ENCODE assay signal across 1 cellular context in genomic region chr2:75640621-75641121, GRCh38.
TF ChIP-seq lines count a peak whose summit lies in the region.

No MANE protein-coding gene starts in this region.

TF ChIP-seq in GM12878, 131 proteins besides CTCF, POLR2A, EP300 and RAD21 (continued from another document):
- TF ChIP-seq, protein P1, sequence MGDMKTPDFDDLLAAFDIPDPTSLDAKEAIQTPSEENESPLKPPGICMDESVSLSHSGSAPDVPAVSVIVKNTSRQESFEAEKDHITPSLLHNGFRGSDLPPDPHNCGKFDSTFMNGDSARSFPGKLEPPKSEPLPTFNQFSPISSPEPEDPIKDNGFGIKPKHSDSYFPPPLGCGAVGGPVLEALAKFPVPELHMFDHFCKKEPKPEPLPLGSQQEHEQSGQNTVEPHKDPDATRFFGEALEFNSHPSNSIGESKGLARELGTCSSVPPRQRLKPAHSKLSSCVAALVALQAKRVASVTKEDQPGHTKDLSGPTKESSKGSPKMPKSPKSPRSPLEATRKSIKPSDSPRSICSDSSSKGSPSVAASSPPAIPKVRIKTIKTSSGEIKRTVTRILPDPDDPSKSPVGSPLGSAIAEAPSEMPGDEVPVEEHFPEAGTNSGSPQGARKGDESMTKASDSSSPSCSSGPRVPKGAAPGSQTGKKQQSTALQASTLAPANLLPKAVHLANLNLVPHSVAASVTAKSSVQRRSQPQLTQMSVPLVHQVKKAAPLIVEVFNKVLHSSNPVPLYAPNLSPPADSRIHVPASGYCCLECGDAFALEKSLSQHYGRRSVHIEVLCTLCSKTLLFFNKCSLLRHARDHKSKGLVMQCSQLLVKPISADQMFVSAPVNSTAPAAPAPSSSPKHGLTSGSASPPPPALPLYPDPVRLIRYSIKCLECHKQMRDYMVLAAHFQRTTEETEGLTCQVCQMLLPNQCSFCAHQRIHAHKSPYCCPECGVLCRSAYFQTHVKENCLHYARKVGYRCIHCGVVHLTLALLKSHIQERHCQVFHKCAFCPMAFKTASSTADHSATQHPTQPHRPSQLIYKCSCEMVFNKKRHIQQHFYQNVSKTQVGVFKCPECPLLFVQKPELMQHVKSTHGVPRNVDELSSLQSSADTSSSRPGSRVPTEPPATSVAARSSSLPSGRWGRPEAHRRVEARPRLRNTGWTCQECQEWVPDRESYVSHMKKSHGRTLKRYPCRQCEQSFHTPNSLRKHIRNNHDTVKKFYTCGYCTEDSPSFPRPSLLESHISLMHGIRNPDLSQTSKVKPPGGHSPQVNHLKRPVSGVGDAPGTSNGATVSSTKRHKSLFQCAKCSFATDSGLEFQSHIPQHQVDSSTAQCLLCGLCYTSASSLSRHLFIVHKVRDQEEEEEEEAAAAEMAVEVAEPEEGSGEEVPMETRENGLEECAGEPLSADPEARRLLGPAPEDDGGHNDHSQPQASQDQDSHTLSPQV (IDR thresholded peaks at IDR 0.05): peak; percentile 37; the same call in 1 of the 2 replicates
- peak; percentile 95 for TF ChIP-seq SMC3 (IDR thresholded peaks at IDR 0.05; ENCODE audit: borderline replicate concordance, low read length)
- TF ChIP-seq FOXM1 (IDR thresholded peaks at IDR 0.05; ENCODE audit: low read depth, low read length): peak; percentile 35; the same call in 1 of the 2 replicates
